10 cellular contexts compared by ENCODE assay signal in the genomic region with DNA sequence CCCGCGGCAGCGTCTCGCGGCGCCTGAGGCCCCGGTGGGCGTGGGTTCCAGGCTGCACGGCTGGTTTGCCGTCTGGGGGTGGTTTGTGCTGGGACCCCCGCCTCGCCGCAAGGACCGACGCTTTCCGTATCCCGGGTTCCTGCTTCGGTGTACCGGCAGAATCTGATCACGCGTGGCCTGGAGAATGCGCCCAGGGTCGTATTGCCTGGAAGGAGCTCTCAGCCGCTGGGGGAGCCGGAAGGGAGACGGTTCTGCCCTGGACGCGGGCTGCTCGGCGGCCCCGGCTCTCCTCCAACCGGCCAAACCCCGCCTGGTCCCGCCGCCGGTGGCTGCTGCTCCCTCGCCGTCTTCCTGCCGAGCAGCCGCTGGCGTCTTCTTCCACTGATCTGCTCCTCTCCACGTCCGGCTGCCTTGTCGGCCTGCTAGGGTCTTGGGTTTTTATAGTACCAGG. TPM values are rescaled to one million over a fixed set of nuclear protein-coding genes. Genes with fewer than 3 reads are reported as not detected.
DNase-seq lines count a peak whose midpoint lies in the region; ATAC-seq, FAIRE-seq and TF ChIP-seq lines count a peak whose summit lies in the region.
"Had no signal": no experiment of that assay in that cellular context is flagged by ENCODE, and none has a peak within 500 bp of the region (broad histone marks: within the 10 kb centered on the region; RNA-seq: fewer than 3 reads in every experiment).

No MANE protein-coding gene starts in this region.

- H3K4me3 Mint-ChIP-seq in CD4-positive, alpha-beta memory T cell: peak overlapping the region; percentile 51 to 80 (median 67)

- peaks cover 7% of the 10 kb centered on the region for H3K27me3 ChIP-seq in CD4-positive, alpha-beta memory T cell (ENCODE audit: insufficient read depth, low read length)
- H3K27me3 ChIP-seq in parathyroid adenoma (ENCODE audit: control insufficient read depth, insufficient read depth, low read length): no peaks in the 10 kb centered on the region

- no peaks in the 10 kb centered on the region for H3K36me3 Mint-ChIP-seq in CD4-positive, alpha-beta memory T cell

- H3K27ac Mint-ChIP-seq in CD4-positive, alpha-beta memory T cell: peak overlapping the region in 4 of 7 donors; percentile 13 to 88 (median 46)

- POLR2A ChIA-PET in CD4-positive, alpha-beta memory T cell (lab: Charles Lee; ENCODE audit: partially characterized antibody): interaction anchor here (0.9 kb wide), 1 partner anchor 10 kb away, joined by 3 read pairs; no protein-coding TSS in a partner anchor

- H3K79me2 ChIP-seq in parathyroid adenoma: no peaks in the 10 kb centered on the region

- H3K27me3 Mint-ChIP-seq in CD4-positive, alpha-beta memory T cell: peaks cover 11% of the 10 kb centered on the region in 2 donors

- peaks cover 0 to 6% (median 0%) of the 10 kb centered on the region in 8 donors for H3K9me3 Mint-ChIP-seq in CD4-positive, alpha-beta memory T cell

- no peaks in the 10 kb centered on the region for H3K9me3 ChIP-seq in CD4-positive, alpha-beta memory T cell (ENCODE audit: control insufficient read depth in 1 of 2, low read length in 2 of 2)
- no peaks in the 10 kb centered on the region for H3K9me3 ChIP-seq in parathyroid adenoma (ENCODE audit: control insufficient read depth, low read length)

- H3K36me3 ChIP-seq in CD4-positive, alpha-beta memory T cell (ENCODE audit: insufficient read depth, low read length): no peaks in the 10 kb centered on the region
- no peaks in the 10 kb centered on the region for H3K36me3 ChIP-seq in parathyroid adenoma (ENCODE audit: control insufficient read depth, insufficient read depth, low read length)

- CTCF ChIA-PET in CD4-positive, alpha-beta memory T cell (lab: Charles Lee; ENCODE audit: partially characterized antibody): no interaction called here

- TF ChIP-seq CTCF in fibroblast of mammary gland (conservative IDR thresholded peaks at IDR 0.05; ENCODE audit: control insufficient read depth, insufficient read depth, low read depth, low read length): no peak
- TF ChIP-seq CTCF in parathyroid adenoma (IDR thresholded peaks at IDR 0.05): no peak

- H3K4me1 ChIP-seq in CD4-positive, alpha-beta memory T cell (ENCODE audit: insufficient read depth, low read length): peaks cover 17% of the 10 kb centered on the region
- no peaks in the 10 kb centered on the region for H3K4me1 ChIP-seq in parathyroid adenoma

- H3K9ac ChIP-seq in parathyroid adenoma: no peak overlapping the region

- no peak for DNase-seq in CD4-positive, alpha-beta memory T cell
- peak; percentile 46 for DNase-seq in RPMI7951 (ENCODE audit: low read depth)
- no peak for DNase-seq in fibroblast of mammary gland (ENCODE audit: low read depth)
- DNase-seq in T1000 (lab: John Stamatoyannopoulos, UW): no peak
- no peak for DNase-seq in RCC 7860 (ENCODE audit: low spot score)
- DNase-seq in putamen (ENCODE audit: low spot score): no peak

- H2AFZ ChIP-seq in parathyroid adenoma: peak overlapping the region; percentile 54

- peak overlapping the region in 1 of 2 donors; percentile 32 for H3K4me3 ChIP-seq in CD4-positive, alpha-beta memory T cell (ENCODE audit: low read length in 2 of 2)
- H3K4me3 ChIP-seq in fibroblast of mammary gland (ENCODE audit: control insufficient read depth, low read depth, low read length) (peak overlapping the region; percentile 47), parathyroid adenoma (ENCODE audit: low read depth, low read length) (peak overlapping the region; percentile 44)

- ATAC-seq in GM19467 (IDR thresholded peaks at IDR 0.05; ENCODE audit: unreplicated experiment): no peak

- intact Hi-C loops in CD4-positive, alpha-beta memory T cell (cut with micrococcal nuclease): no loop called here

- no peak overlapping the region for H3K27ac ChIP-seq in CD4-positive, alpha-beta memory T cell (ENCODE audit: low read depth, low read length)
- H3K27ac ChIP-seq in parathyroid adenoma: no peak overlapping the region
- H3K27ac ChIP-seq: HL-60 had no signal

- peaks cover 10 to 28% (median 18%) of the 10 kb centered on the region in 4 donors for H3K4me1 Mint-ChIP-seq in CD4-positive, alpha-beta memory T cell

- H3K4me2 ChIP-seq in parathyroid adenoma (ENCODE audit: low read length): peak overlapping the region; percentile 71

- FAIRE-seq in RCC 7860 (lab: Jason Lieb, UNC): no peak
- FAIRE-seq: bronchial epithelial cell had no signal

RNA-seq across cellular contexts. Expression of a gene that starts 39.8 kb away (rescaled TPM):
- 10 to 100 TPM; 13.1 to 15.9 TPM for total RNA-seq in CD4-positive, alpha-beta memory T cell
- polyA plus RNA-seq in CD4-positive, alpha-beta memory T cell: 1 to 10 TPM; 1.0 to 4.4 TPM
- 8.1 and 9.9 TPM in 2 replicates for total RNA-seq in RPMI7951 (2014; rRNA removed; shearing (Covaris generic))

RNA-seq across cellular contexts. Expression of a gene that starts 57.0 kb away (rescaled TPM):
- under 1 TPM in 1 of 2 experiments, not detected in 1; 0.44 TPM for total RNA-seq in CD4-positive, alpha-beta memory T cell
- polyA plus RNA-seq in CD4-positive, alpha-beta memory T cell: under 1 TPM; 0.32 to 0.48 TPM
- total RNA-seq in RPMI7951 (2014; rRNA removed; shearing (Covaris generic)): 0.12 TPM in 1 of 2 replicates, not detected in the other
